In the genomic region with DNA sequence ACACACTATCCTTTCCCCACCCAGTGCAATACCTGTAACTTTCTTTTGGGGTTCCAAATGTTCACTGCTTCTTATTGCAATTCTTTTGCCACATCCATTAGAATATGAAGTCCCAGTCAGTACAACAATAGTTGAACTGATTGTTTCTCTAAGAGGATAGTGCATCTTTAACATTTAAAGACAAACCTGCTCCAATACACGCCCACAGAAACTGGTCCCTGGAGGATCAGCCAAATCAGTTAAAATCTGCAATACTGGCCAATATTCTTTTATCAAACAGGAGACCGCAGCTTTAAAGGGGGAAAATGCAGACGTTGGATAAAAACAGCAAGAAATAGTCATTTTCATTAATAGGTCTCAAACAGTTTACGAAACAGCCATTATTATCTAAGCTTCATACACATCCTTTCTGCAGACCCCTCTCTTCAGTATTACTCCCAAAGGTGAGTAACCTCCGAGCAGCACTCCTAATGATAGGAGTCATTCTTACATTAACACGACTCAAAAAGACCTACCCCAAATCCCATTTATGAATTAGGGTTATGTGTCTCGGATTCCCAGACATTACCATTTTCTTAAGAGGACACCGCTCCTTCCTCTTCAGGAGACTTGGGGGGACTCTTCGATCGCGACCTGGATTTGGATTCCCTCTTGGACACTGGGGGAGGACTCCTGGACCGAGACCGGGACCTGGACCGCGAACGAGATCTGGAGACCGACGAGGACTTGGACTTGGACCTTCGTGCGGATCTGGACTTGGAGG, we compare ENCODE assay signal across 8 cellular contexts. TPM values are rescaled to one million over a fixed set of nuclear protein-coding genes. Genes with fewer than 3 reads are reported as not detected.
A peak's percentile ranks its signal among the peaks of the same experiment; 100 is the strongest.
DNase-seq lines count a peak whose midpoint lies in the region; ATAC-seq and TF ChIP-seq lines count a peak whose summit lies in the region.

No MANE protein-coding gene starts in this region.

- H3K9me3 ChIP-seq in IMR-90 (ENCODE audit: control insufficient read depth, insufficient read depth, low read length) (no peaks in the 10 kb centered on the region), mononuclear cell (ENCODE audit: low read depth, low read length) (no peaks in the 10 kb centered on the region)

- H3K4me1 ChIP-seq in IMR-90 (ENCODE audit: control insufficient read depth, insufficient read depth, low read length), result peaks cover 2% of the 10 kb centered on the region; the same call in 1 of the 2 replicates
- H3K4me1 ChIP-seq in mononuclear cell (ENCODE audit: insufficient read depth, low read length), result peaks cover 54% of the 10 kb centered on the region

- H3K4me3 ChIP-seq in AG04449 (ENCODE audit: low read depth, low read length), result peak overlapping the region; percentile 97
- peak overlapping the region; percentile 89 for H3K4me3 ChIP-seq in IMR-90 (ENCODE audit: insufficient read depth, low read depth, low read length)
- H3K4me3 ChIP-seq in mononuclear cell (ENCODE audit: low read length), result peak overlapping the region; percentile 98

- H3K9me3 Mint-ChIP-seq in brain, result peaks cover 0 to 2% (median 0%) of the 10 kb centered on the region in 5 experiments

- H3K27me3 Mint-ChIP-seq in brain, result peaks cover 15% of the 10 kb centered on the region

- H2BK120ac ChIP-seq in IMR-90 (ENCODE audit: low read depth, low read length), result no peak overlapping the region

- H2BK20ac ChIP-seq in IMR-90 (ENCODE audit: low read depth, low read length), result no peak overlapping the region

- TF ChIP-seq POLR2A in IMR-90 (IDR thresholded peaks at IDR 0.05; ENCODE audit: low read depth, low read length), result no peak; the same call in 1 of the 2 replicates

- TF ChIP-seq RAD21 in IMR-90 (IDR thresholded peaks at IDR 0.05; ENCODE audit: low read length), result no peak

- peak overlapping the region; percentile 97 for H3K23ac ChIP-seq in IMR-90 (ENCODE audit: low read depth, low read length)

- H3K27me3 ChIP-seq in IMR-90 (ENCODE audit: control insufficient read depth, insufficient read depth, low read length) (no peaks in the 10 kb centered on the region), mononuclear cell (ENCODE audit: insufficient read depth, low read length) (no peaks in the 10 kb centered on the region)

- dilution Hi-C loops in IMR-90 (cut with HindIII; ENCODE audit: low sequenced_read_pairs, unreplicated experiment), result no loop called here

- CTCF ChIA-PET in AG04449 (lab: Yijun Ruan, JAX), result interaction anchor here (0.9 to 2.3 kb wide), 4 partner anchors 8 to 331 kb away, joined by 3 to 9 read pairs (median 3); a partner anchor contains a TSS
- CTCF ChIA-PET in IMR-90 (lab: Yijun Ruan, JAX), result interaction anchor here (0.6 to 0.7 kb wide), 4 partner anchors 47 to 554 kb away, joined by 3 to 6 read pairs (median 4); no protein-coding TSS in a partner anchor

- H2AK9ac ChIP-seq in IMR-90 (replicated peaks; ENCODE audit: low read depth, low read length, poor library complexity), result peak overlapping the region; percentile 94

- TF ChIP-seq CTCF in AG04449 (IDR thresholded peaks at IDR 0.05; ENCODE audit: insufficient read depth, low read length, missing control alignments), result no peak
- no peak for TF ChIP-seq CTCF in IMR-90 (conservative IDR thresholded peaks at IDR 0.05; ENCODE audit: low read depth, low read length)
- TF ChIP-seq CTCF in brain (conservative IDR thresholded peaks at IDR 0.05), result no peak

- H4K5ac ChIP-seq in IMR-90 (ENCODE audit: low read depth, low read length), result peak overlapping the region; percentile 18; the same call in 1 of the 2 replicates

- H3K14ac ChIP-seq in IMR-90 (replicated peaks; ENCODE audit: low read depth, low read length), result peak overlapping the region; percentile 98

- peak overlapping the region; percentile 92 for H3K27ac ChIP-seq in IMR-90 (ENCODE audit: insufficient read depth, low read length)

- H2AK5ac ChIP-seq in IMR-90 (ENCODE audit: low read depth, low read length), result peak overlapping the region; percentile 89

- intact Hi-C loops in IMR-90 (cut with micrococcal nuclease), result loop anchor here (1.0 to 5.0 kb wide), 2 partner anchors 8 to 322 kb away; no protein-coding TSS in a partner anchor

- H4K20me1 ChIP-seq in IMR-90 (ENCODE audit: insufficient read depth, low read length), result peaks cover 42% of the 10 kb centered on the region

- no TSS peak for BruUV-seq in IMR-90 (replicated peaks; lab: Mats Ljungman, UMichigan)

- peak overlapping the region; percentile 53; the same call in 1 of the 2 replicates for H4K91ac ChIP-seq in IMR-90 (ENCODE audit: insufficient read depth, low read depth, low read length)

- H2BK5ac ChIP-seq in IMR-90 (ENCODE audit: low read depth, low read length, poor library complexity, severe bottlenecking), result peak overlapping the region; percentile 78

- peaks cover 45% of the 10 kb centered on the region for H3K36me3 Mint-ChIP-seq in brain

- peak overlapping the region; percentile 41 to 69; a peak in 3 of 4 replicates for H4K8ac ChIP-seq in IMR-90 (ENCODE audit: low read depth in 2 of 2, low read length in 2 of 2)

- peak overlapping the region; percentile 78 for H2AFZ ChIP-seq in IMR-90 (replicated peaks; ENCODE audit: low read length, poor library complexity)

- WGBS in IMR-90 (ENCODE audit: extremely low coverage in 2 of 2, insufficient read length in 1 of 2), 2 experiments, result 2% methylated on average over 12 of the region's 20 CpGs; no CpG with 5 or more reads in 1 of the 2 experiments

- no peaks in the 10 kb centered on the region for H3K9me1 ChIP-seq in IMR-90 (ENCODE audit: insufficient read depth, low read length)

- POLR2A ChIA-PET in AG04449 (lab: Yijun Ruan, JAX) (interaction anchor here (1.1 to 4.0 kb wide), 4 partner anchors 8 to 37 kb away, joined by 5 to 27 read pairs (median 16); a partner anchor contains a TSS), IMR-90 (lab: Charles Lee; ENCODE audit: unreplicated experiment) (interaction anchor here (1.0 kb wide), 1 partner anchor 19 kb away, joined by 3 read pairs; no protein-coding TSS in a partner anchor)

- ATAC-seq in IMR-90 (ENCODE audit: low read depth), result no peak
- ATAC-seq in GM21515 (IDR thresholded peaks at IDR 0.05; ENCODE audit: unreplicated experiment), result no peak

- no peak overlapping the region for H2BK15ac ChIP-seq in IMR-90 (ENCODE audit: low read depth, low read length)

- H3K4me1 Mint-ChIP-seq in brain, result peaks cover 62% of the 10 kb centered on the region

- peak overlapping the region; percentile 50; the same call in 1 of the 2 replicates for H3K18ac ChIP-seq in IMR-90 (ENCODE audit: low read depth, low read length)

- peak overlapping the region; percentile 97 to 99 (median 98) for H3K27ac Mint-ChIP-seq in brain

- peak overlapping the region; percentile 87 for H3K56ac ChIP-seq in IMR-90 (ENCODE audit: extremely low read depth, insufficient read depth, low read length)

- DNase-seq in AG04449 (ENCODE audit: low read depth, low spot score) (no peak), IMR-90 (no peak), SIG-M5 treated with dmso at 0.1 percent for 504 hours (lab: John Stamatoyannopoulos, UW; ENCODE audit: unreplicated experiment) (no peak), NCI-H2029 (lab: John Stamatoyannopoulos, UW) (no peak)
- no peak for DNase-seq in stimulated activated CD4-positive, alpha-beta T cell treated with anti-CD3 and anti-CD28 coated beads, Interleukin-4, amount 100 ng/mL, for 24 hours

- peaks cover 18 to 33% of the 10 kb centered on the region in 2 experiments for H3K79me1 ChIP-seq in IMR-90 (ENCODE audit: low read depth in 1 of 2, low read length in 2 of 2)

- H3K4ac ChIP-seq in IMR-90 (ENCODE audit: low read depth, low read length), result peak overlapping the region; percentile 94

- peak overlapping the region; percentile 96 for H3K9ac ChIP-seq in IMR-90 (ENCODE audit: low read depth, low read length)

- peak overlapping the region; percentile 96 to 100 (median 98) for H3K4me3 Mint-ChIP-seq in brain

- in situ Hi-C loops in IMR-90 (cut with MboI; ENCODE audit: low sequenced_read_pairs), result no loop called here

- peak overlapping the region; percentile 63 for H3K4me2 ChIP-seq in IMR-90 (ENCODE audit: low read depth, low read length)

- peaks cover 24% of the 10 kb centered on the region for H3K36me3 ChIP-seq in IMR-90 (ENCODE audit: control insufficient read depth, insufficient read depth, low read length)

RNA-seq across cellular contexts. Expression of a gene that starts 1.4 kb away (rescaled TPM):
- total RNA-seq in IMR-90 (2012; rRNA removed), result 71.7 and 98.0 TPM in 2 replicates
- 296 and 441 TPM in 2 replicates for polyA plus RNA-seq in IMR-90 (2012; rRNA removed)
- polyA plus RNA-seq in IMR-90 (2012; cell fraction: cytosol; rRNA removed), result 200 and 504 TPM in 2 replicates
- polyA plus RNA-seq in IMR-90 (2012; cell fraction: nucleus; rRNA removed; ENCODE audit: low replicate concordance), result 395 and 1,583 TPM in 2 replicates
- 112 TPM for polyA plus RNA-seq in brain (ENCODE audit: insufficient read depth, low read depth, low replicate concordance)
- 288 TPM for total RNA-seq in mononuclear cell

RNA-seq across cellular contexts. Expression of a gene that starts 2.2 kb away (rescaled TPM):
- total RNA-seq in IMR-90 (2012; rRNA removed) (16.1 and 16.4 TPM in 2 replicates), mononuclear cell (28.2 TPM)
- polyA plus RNA-seq in IMR-90 (2012; rRNA removed) (9.8 and 12.3 TPM in 2 replicates), brain (ENCODE audit: insufficient read depth, low read depth, low replicate concordance) (13.7 TPM)
- polyA plus RNA-seq in IMR-90 (2012; cell fraction: cytosol; rRNA removed), result 7.3 and 11.1 TPM in 2 replicates
- polyA plus RNA-seq in IMR-90 (2012; cell fraction: nucleus; rRNA removed; ENCODE audit: low replicate concordance), result 10.6 and 14.3 TPM in 2 replicates

RNA-seq across cellular contexts. Expression of a gene that starts 9.1 kb away (rescaled TPM):
- total RNA-seq in IMR-90 (2012; rRNA removed) (18.8 and 19.7 TPM in 2 replicates), mononuclear cell (26.3 TPM)
- polyA plus RNA-seq in IMR-90 (2012; rRNA removed) (32.1 and 36.5 TPM in 2 replicates), brain (ENCODE audit: insufficient read depth, low read depth, low replicate concordance) (46.2 TPM)
- 21.1 and 22.1 TPM in 2 replicates for polyA plus RNA-seq in IMR-90 (2012; cell fraction: cytosol; rRNA removed)
- 19.5 and 49.1 TPM in 2 replicates for polyA plus RNA-seq in IMR-90 (2012; cell fraction: nucleus; rRNA removed; ENCODE audit: low replicate concordance)

RNA-seq across cellular contexts. Expression of a gene that starts 9.4 kb away (rescaled TPM):
- 24.4 and 31.9 TPM in 2 replicates for total RNA-seq in IMR-90 (2012; rRNA removed)
- polyA plus RNA-seq in IMR-90 (2012; rRNA removed), result 30.9 and 33.7 TPM in 2 replicates
- polyA plus RNA-seq in IMR-90 (2012; cell fraction: cytosol; rRNA removed), result 23.6 and 45.5 TPM in 2 replicates
- polyA plus RNA-seq in IMR-90 (2012; cell fraction: nucleus; rRNA removed; ENCODE audit: low replicate concordance), result 69.5 and 77.5 TPM in 2 replicates
- 29.4 TPM for polyA plus RNA-seq in brain (ENCODE audit: insufficient read depth, low read depth, low replicate concordance)
- 48.5 TPM for total RNA-seq in mononuclear cell

RNA-seq across cellular contexts. Expression of a gene that starts 25.0 kb away (rescaled TPM):
- total RNA-seq in IMR-90 (2012; rRNA removed) (169 and 231 TPM in 2 replicates), mononuclear cell (10.3 TPM)
- polyA plus RNA-seq in IMR-90 (2012; rRNA removed) (148 and 168 TPM in 2 replicates), brain (ENCODE audit: insufficient read depth, low read depth, low replicate concordance) (119 TPM)
- 104 and 544 TPM in 2 replicates for polyA plus RNA-seq in IMR-90 (2012; cell fraction: cytosol; rRNA removed)
- 20.0 and 91.8 TPM in 2 replicates for polyA plus RNA-seq in IMR-90 (2012; cell fraction: nucleus; rRNA removed; ENCODE audit: low replicate concordance)
